Comparison of ENCODE assay signal across 28 cellular contexts in genomic region chr12:47921907-47922306, GRCh38. TPM values are rescaled to one million over a fixed set of nuclear protein-coding genes. Genes with fewer than 3 reads are reported as not detected.
"Had no signal": no experiment of that assay in that cellular context is flagged by ENCODE, and none has a peak within 500 bp of the region (broad histone marks: within the 10 kb centered on the region; RNA-seq: fewer than 3 reads in every experiment).

No MANE protein-coding gene starts in this region.

- FAIRE-seq: colon, endometrium, islet of Langerhans, keratinocyte had no signal

- H3K27ac ChIP-seq: coronary artery, dorsolateral prefrontal cortex, epithelial cell of prostate, esophagus squamous epithelium, gastrocnemius medialis, heart right ventricle, left lung, lower lobe of right lung had no signal

- DNase-seq: dermis blood vessel endothelial cell; dorsolateral prefrontal cortex; effector CD4-positive, alpha-beta T cell; effector memory CD4-positive, alpha-beta T cell; erythroblast; esophagus squamous epithelium; foreskin fibroblast; foreskin melanocyte; gastrocnemius medialis; glutamatergic neuron; heart right ventricle; hippocampal formation; left cardiac atrium; left lung; left ventricle myocardium superior; lower lobe of right lung; mesenchymal stem cell; mucosa of descending colon; naive B cell had no signal

- H3K4me1 Mint-ChIP-seq: naive B cell had no signal

- H3K27ac Mint-ChIP-seq: mesothelial cell of epicardium, naive B cell had no signal

- H3K36me3 Mint-ChIP-seq: mesothelial cell of epicardium, naive B cell had no signal

- H3K36me3 ChIP-seq: esophagus squamous epithelium, gastrocnemius medialis, heart right ventricle, left lung, lower lobe of right lung had no signal

- ATAC-seq: esophagus mucosa, gastrocnemius medialis, heart right ventricle, left cardiac atrium, left lung, left ventricle myocardium superior, lower lobe of right lung, mucosa of descending colon had no signal

- H3K4me3 ChIP-seq: coronary artery, dorsolateral prefrontal cortex, esophagus squamous epithelium, gastrocnemius medialis, heart right ventricle, left lung, lower lobe of right lung, mucosa of descending colon had no signal

- H3K4me3 Mint-ChIP-seq: mesothelial cell of epicardium, naive B cell had no signal

- H3K4me1 ChIP-seq: esophagus squamous epithelium, gastrocnemius medialis, heart right ventricle, left lung, lower lobe of right lung had no signal

- H3K27me3 ChIP-seq: gastrocnemius medialis had no signal

- H3K9me3 ChIP-seq: esophagus squamous epithelium, gastrocnemius medialis, left lung, lower lobe of right lung, mucosa of descending colon had no signal

RNA-seq across cellular contexts. Expression of gene VDR, which starts 17.1 kb away (rescaled TPM):
- total RNA-seq: lung microvascular endothelial cell had no signal
